ENCODE assay signal across 1 cellular context in the genomic region with DNA sequence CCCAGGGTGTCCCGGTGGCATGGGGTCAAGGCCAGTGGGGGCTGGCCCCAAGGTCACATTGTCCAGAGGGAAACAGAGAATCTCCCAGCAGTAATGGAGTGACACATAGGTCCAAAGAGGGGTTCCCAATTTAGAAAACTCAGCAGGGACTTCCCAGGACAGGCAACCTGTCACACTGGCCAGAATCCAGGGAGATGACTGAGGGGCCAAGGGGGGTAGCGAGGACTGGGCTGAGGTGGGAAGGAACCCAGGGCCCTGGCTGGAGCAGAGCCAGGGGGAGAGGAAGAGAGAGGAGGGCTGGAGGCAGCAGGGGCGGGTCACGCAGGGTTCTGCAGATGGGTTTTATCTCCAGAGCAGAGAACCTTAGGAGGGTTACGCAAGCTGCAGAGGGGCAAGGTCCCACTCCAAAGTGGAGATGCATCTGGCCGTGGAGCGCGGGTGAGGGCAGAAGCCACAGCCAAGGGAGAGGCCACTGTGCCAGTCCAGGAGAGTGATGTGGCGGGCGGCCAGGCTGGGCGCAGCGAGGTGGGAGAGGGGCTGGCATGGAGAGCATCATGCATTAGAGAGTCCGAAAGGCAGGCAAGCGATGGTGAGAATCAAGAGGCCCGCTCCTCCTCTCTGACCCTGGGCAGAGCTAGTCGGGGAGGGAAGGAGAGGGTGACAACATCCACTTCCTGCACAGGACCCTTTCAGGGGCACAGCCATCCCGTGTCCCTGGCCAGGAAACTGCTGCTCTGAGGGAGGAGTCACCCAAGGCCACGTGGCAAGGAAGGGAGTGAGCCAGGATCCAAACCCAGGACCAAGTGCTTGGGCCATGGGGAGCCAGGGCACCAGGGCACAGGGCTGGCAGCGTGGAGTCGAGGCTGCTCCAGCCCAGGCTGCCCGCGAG.
A peak's percentile ranks its signal among the peaks of the same experiment; 100 is the strongest.
TF ChIP-seq lines count a peak whose summit lies in the region.

No MANE protein-coding gene starts in this region.

TF ChIP-seq in HepG2, 621 proteins besides CTCF, POLR2A, EP300 and RAD21 (continued from another document and continues in another):
- TF ChIP-seq, protein P1, sequence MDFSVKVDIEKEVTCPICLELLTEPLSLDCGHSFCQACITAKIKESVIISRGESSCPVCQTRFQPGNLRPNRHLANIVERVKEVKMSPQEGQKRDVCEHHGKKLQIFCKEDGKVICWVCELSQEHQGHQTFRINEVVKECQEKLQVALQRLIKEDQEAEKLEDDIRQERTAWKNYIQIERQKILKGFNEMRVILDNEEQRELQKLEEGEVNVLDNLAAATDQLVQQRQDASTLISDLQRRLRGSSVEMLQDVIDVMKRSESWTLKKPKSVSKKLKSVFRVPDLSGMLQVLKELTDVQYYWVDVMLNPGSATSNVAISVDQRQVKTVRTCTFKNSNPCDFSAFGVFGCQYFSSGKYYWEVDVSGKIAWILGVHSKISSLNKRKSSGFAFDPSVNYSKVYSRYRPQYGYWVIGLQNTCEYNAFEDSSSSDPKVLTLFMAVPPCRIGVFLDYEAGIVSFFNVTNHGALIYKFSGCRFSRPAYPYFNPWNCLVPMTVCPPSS (IDR thresholded peaks at IDR 0.05) = no peak
- TF ChIP-seq ZNF3 (CRISPR knock-in tag; IDR thresholded peaks at IDR 0.05) (no peak), ZNF101 (CRISPR knock-in tag; IDR thresholded peaks at IDR 0.05; ENCODE audit: borderline replicate concordance, low read depth) (no peak), KDM4B (CRISPR knock-in tag; IDR thresholded peaks at IDR 0.05) (no peak), KDM3A (CRISPR knock-in tag; IDR thresholded peaks at IDR 0.05; ENCODE audit: low read depth) (no peak), ADNP (CRISPR knock-in tag; IDR thresholded peaks at IDR 0.05) (no peak), ZNF709 (CRISPR knock-in tag; IDR thresholded peaks at IDR 0.05) (no peak), ZNF644 (CRISPR knock-in tag; IDR thresholded peaks at IDR 0.05; ENCODE audit: low read depth) (no peak), ZNF790 (CRISPR knock-in tag; IDR thresholded peaks at IDR 0.05; ENCODE audit: borderline replicate concordance) (no peak), TBX2 (CRISPR knock-in tag; IDR thresholded peaks at IDR 0.05; ENCODE audit: borderline replicate concordance) (peak; percentile 55; the same call in 1 of the 2 replicates), NFKBIZ (CRISPR knock-in tag; IDR thresholded peaks at IDR 0.05) (no peak), ZNF572 (CRISPR knock-in tag; IDR thresholded peaks at IDR 0.05) (no peak), MAZ (IDR thresholded peaks at IDR 0.05; ENCODE audit: borderline replicate concordance, low read depth, low read length) (no peak), MAZ (CRISPR knock-in tag; IDR thresholded peaks at IDR 0.05; ENCODE audit: low read depth) (no peak), KLF11 (CRISPR knock-in tag; IDR thresholded peaks at IDR 0.05) (no peak), ZNF891 (CRISPR knock-in tag; IDR thresholded peaks at IDR 0.05) (no peak), ZNF180 (CRISPR knock-in tag; IDR thresholded peaks at IDR 0.05; ENCODE audit: borderline replicate concordance, low read depth) (no peak), ZNF570 (CRISPR knock-in tag; IDR thresholded peaks at IDR 0.05; ENCODE audit: borderline replicate concordance) (no peak)
- TF ChIP-seq, protein P2, sequence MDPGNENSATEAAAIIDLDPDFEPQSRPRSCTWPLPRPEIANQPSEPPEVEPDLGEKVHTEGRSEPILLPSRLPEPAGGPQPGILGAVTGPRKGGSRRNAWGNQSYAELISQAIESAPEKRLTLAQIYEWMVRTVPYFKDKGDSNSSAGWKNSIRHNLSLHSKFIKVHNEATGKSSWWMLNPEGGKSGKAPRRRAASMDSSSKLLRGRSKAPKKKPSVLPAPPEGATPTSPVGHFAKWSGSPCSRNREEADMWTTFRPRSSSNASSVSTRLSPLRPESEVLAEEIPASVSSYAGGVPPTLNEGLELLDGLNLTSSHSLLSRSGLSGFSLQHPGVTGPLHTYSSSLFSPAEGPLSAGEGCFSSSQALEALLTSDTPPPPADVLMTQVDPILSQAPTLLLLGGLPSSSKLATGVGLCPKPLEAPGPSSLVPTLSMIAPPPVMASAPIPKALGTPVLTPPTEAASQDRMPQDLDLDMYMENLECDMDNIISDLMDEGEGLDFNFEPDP (CRISPR knock-in tag; conservative IDR thresholded peaks at IDR 0.05) = no peak
- TF ChIP-seq, protein P3, sequence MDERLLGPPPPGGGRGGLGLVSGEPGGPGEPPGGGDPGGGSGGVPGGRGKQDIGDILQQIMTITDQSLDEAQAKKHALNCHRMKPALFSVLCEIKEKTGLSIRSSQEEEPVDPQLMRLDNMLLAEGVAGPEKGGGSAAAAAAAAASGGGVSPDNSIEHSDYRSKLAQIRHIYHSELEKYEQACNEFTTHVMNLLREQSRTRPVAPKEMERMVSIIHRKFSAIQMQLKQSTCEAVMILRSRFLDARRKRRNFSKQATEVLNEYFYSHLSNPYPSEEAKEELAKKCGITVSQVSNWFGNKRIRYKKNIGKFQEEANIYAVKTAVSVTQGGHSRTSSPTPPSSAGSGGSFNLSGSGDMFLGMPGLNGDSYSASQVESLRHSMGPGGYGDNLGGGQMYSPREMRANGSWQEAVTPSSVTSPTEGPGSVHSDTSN (CRISPR knock-in tag; IDR thresholded peaks at IDR 0.05) = no peak
- TF ChIP-seq, protein P4, sequence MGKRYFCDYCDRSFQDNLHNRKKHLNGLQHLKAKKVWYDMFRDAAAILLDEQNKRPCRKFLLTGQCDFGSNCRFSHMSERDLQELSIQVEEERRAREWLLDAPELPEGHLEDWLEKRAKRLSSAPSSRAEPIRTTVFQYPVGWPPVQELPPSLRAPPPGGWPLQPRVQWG (CRISPR knock-in tag; IDR thresholded peaks at IDR 0.05; ENCODE audit: borderline replicate concordance, low read depth) = no peak
- TF ChIP-seq, protein P5, sequence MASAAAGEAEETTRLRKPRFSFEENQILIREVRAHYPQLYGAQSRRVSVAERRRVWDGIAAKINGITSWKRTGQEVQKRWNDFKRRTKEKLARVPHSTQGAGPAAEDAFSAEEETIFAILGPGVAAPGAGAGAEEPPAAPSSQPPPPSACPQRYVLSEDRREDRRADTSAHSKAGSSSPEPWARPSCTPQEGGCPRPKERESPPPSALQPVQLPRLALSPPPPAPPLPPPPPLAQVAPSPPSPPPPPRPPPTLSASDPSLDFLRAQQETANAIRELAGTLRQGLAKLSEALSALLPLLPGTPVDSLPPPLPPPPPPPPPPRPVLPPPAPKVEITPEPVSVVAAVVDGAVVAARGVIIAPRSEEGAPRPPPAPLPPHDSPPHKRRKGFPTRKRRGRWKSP (CRISPR knock-in tag; IDR thresholded peaks at IDR 0.05) = no peak
- TF ChIP-seq, protein P6, sequence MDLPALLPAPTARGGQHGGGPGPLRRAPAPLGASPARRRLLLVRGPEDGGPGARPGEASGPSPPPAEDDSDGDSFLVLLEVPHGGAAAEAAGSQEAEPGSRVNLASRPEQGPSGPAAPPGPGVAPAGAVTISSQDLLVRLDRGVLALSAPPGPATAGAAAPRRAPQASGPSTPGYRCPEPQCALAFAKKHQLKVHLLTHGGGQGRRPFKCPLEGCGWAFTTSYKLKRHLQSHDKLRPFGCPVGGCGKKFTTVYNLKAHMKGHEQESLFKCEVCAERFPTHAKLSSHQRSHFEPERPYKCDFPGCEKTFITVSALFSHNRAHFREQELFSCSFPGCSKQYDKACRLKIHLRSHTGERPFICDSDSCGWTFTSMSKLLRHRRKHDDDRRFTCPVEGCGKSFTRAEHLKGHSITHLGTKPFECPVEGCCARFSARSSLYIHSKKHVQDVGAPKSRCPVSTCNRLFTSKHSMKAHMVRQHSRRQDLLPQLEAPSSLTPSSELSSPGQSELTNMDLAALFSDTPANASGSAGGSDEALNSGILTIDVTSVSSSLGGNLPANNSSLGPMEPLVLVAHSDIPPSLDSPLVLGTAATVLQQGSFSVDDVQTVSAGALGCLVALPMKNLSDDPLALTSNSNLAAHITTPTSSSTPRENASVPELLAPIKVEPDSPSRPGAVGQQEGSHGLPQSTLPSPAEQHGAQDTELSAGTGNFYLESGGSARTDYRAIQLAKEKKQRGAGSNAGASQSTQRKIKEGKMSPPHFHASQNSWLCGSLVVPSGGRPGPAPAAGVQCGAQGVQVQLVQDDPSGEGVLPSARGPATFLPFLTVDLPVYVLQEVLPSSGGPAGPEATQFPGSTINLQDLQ (CRISPR knock-in tag; IDR thresholded peaks at IDR 0.05) = 0 out of 2 replicates have a peak, but pooled peaks have one; percentile 29
- TF ChIP-seq, protein P7, sequence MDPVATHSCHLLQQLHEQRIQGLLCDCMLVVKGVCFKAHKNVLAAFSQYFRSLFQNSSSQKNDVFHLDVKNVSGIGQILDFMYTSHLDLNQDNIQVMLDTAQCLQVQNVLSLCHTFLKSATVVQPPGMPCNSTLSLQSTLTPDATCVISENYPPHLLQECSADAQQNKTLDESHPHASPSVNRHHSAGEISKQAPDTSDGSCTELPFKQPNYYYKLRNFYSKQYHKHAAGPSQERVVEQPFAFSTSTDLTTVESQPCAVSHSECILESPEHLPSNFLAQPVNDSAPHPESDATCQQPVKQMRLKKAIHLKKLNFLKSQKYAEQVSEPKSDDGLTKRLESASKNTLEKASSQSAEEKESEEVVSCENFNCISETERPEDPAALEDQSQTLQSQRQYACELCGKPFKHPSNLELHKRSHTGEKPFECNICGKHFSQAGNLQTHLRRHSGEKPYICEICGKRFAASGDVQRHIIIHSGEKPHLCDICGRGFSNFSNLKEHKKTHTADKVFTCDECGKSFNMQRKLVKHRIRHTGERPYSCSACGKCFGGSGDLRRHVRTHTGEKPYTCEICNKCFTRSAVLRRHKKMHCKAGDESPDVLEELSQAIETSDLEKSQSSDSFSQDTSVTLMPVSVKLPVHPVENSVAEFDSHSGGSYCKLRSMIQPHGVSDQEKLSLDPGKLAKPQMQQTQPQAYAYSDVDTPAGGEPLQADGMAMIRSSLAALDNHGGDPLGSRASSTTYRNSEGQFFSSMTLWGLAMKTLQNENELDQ (CRISPR knock-in tag; IDR thresholded peaks at IDR 0.05; ENCODE audit: borderline replicate concordance) = no peak
- TF ChIP-seq, protein P8, sequence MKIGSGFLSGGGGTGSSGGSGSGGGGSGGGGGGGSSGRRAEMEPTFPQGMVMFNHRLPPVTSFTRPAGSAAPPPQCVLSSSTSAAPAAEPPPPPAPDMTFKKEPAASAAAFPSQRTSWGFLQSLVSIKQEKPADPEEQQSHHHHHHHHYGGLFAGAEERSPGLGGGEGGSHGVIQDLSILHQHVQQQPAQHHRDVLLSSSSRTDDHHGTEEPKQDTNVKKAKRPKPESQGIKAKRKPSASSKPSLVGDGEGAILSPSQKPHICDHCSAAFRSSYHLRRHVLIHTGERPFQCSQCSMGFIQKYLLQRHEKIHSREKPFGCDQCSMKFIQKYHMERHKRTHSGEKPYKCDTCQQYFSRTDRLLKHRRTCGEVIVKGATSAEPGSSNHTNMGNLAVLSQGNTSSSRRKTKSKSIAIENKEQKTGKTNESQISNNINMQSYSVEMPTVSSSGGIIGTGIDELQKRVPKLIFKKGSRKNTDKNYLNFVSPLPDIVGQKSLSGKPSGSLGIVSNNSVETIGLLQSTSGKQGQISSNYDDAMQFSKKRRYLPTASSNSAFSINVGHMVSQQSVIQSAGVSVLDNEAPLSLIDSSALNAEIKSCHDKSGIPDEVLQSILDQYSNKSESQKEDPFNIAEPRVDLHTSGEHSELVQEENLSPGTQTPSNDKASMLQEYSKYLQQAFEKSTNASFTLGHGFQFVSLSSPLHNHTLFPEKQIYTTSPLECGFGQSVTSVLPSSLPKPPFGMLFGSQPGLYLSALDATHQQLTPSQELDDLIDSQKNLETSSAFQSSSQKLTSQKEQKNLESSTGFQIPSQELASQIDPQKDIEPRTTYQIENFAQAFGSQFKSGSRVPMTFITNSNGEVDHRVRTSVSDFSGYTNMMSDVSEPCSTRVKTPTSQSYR (CRISPR knock-in tag; IDR thresholded peaks at IDR 0.05; ENCODE audit: borderline replicate concordance) = no peak
- TF ChIP-seq, protein P9, sequence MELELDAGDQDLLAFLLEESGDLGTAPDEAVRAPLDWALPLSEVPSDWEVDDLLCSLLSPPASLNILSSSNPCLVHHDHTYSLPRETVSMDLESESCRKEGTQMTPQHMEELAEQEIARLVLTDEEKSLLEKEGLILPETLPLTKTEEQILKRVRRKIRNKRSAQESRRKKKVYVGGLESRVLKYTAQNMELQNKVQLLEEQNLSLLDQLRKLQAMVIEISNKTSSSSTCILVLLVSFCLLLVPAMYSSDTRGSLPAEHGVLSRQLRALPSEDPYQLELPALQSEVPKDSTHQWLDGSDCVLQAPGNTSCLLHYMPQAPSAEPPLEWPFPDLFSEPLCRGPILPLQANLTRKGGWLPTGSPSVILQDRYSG (CRISPR knock-in tag; IDR thresholded peaks at IDR 0.05) = no peak
- TF ChIP-seq, protein P10, sequence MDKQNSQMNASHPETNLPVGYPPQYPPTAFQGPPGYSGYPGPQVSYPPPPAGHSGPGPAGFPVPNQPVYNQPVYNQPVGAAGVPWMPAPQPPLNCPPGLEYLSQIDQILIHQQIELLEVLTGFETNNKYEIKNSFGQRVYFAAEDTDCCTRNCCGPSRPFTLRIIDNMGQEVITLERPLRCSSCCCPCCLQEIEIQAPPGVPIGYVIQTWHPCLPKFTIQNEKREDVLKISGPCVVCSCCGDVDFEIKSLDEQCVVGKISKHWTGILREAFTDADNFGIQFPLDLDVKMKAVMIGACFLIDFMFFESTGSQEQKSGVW (CRISPR knock-in tag; IDR thresholded peaks at IDR 0.05; ENCODE audit: borderline replicate concordance) = no peak
- TF ChIP-seq, protein P11, sequence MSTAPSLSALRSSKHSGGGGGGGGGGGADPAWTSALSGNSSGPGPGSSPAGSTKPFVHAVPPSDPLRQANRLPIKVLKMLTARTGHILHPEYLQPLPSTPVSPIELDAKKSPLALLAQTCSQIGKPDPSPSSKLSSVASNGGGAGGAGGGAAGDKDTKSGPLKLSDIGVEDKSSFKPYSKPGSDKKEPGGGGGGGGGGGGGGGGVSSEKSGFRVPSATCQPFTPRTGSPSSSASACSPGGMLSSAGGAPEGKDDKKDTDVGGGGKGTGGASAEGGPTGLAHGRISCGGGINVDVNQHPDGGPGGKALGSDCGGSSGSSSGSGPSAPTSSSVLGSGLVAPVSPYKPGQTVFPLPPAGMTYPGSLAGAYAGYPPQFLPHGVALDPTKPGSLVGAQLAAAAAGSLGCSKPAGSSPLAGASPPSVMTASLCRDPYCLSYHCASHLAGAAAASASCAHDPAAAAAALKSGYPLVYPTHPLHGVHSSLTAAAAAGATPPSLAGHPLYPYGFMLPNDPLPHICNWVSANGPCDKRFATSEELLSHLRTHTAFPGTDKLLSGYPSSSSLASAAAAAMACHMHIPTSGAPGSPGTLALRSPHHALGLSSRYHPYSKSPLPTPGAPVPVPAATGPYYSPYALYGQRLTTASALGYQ (CRISPR knock-in tag; IDR thresholded peaks at IDR 0.05) = no peak
- TF ChIP-seq, protein P12, sequence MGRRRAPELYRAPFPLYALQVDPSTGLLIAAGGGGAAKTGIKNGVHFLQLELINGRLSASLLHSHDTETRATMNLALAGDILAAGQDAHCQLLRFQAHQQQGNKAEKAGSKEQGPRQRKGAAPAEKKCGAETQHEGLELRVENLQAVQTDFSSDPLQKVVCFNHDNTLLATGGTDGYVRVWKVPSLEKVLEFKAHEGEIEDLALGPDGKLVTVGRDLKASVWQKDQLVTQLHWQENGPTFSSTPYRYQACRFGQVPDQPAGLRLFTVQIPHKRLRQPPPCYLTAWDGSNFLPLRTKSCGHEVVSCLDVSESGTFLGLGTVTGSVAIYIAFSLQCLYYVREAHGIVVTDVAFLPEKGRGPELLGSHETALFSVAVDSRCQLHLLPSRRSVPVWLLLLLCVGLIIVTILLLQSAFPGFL (CRISPR knock-in tag; IDR thresholded peaks at IDR 0.05) = no peak
